Comparison of ENCODE assay signal across 2 cellular contexts in the genomic region with DNA sequence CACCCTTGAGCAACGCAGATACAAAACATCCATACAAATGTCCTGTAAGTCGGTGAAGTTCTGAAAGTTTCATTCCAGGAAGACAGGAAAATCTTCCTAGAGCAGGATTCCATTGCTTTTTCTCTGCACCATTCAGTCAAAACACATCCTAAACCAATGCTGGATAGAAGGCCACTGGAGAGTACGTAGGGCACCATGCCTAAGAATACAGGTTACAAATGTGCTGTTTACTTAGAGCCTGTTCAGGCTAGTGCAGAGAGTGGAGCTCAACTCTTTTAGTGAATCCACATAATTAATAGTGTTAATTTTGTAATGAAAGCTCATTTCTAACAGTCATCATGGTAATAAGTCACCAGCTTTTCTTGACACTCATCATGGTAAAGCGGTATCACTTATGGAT.
TF ChIP-seq lines count a peak whose summit lies in the region.

No MANE protein-coding gene starts in this region.

TF ChIP-seq in GM23338, 12 proteins besides CTCF, POLR2A, EP300 and RAD21 (continues in another document):
- no peak for TF ChIP-seq STAT1 (IDR thresholded peaks at IDR 0.05; ENCODE audit: unreplicated experiment)
- no peak for TF ChIP-seq POLR2AphosphoS5 (IDR thresholded peaks at IDR 0.05; ENCODE audit: low read depth)
- TF ChIP-seq EZH2phosphoT487 (IDR thresholded peaks at IDR 0.05; ENCODE audit: unreplicated experiment) = no peak
- TF ChIP-seq CREB1 (CRISPR knock-in tag; IDR thresholded peaks at IDR 0.05; ENCODE audit: low read depth) = no peak
- TF ChIP-seq JUNB (IDR thresholded peaks at IDR 0.05; ENCODE audit: unreplicated experiment) = no peak
- no peak for TF ChIP-seq REST (IDR thresholded peaks at IDR 0.05; ENCODE audit: unreplicated experiment)
- TF ChIP-seq EZH2 (IDR thresholded peaks at IDR 0.05; ENCODE audit: low read depth, unreplicated experiment) = no peak
- TF ChIP-seq ZNF331 (CRISPR knock-in tag; IDR thresholded peaks at IDR 0.05; ENCODE audit: low read depth) = no peak
- TF ChIP-seq, protein P1, sequence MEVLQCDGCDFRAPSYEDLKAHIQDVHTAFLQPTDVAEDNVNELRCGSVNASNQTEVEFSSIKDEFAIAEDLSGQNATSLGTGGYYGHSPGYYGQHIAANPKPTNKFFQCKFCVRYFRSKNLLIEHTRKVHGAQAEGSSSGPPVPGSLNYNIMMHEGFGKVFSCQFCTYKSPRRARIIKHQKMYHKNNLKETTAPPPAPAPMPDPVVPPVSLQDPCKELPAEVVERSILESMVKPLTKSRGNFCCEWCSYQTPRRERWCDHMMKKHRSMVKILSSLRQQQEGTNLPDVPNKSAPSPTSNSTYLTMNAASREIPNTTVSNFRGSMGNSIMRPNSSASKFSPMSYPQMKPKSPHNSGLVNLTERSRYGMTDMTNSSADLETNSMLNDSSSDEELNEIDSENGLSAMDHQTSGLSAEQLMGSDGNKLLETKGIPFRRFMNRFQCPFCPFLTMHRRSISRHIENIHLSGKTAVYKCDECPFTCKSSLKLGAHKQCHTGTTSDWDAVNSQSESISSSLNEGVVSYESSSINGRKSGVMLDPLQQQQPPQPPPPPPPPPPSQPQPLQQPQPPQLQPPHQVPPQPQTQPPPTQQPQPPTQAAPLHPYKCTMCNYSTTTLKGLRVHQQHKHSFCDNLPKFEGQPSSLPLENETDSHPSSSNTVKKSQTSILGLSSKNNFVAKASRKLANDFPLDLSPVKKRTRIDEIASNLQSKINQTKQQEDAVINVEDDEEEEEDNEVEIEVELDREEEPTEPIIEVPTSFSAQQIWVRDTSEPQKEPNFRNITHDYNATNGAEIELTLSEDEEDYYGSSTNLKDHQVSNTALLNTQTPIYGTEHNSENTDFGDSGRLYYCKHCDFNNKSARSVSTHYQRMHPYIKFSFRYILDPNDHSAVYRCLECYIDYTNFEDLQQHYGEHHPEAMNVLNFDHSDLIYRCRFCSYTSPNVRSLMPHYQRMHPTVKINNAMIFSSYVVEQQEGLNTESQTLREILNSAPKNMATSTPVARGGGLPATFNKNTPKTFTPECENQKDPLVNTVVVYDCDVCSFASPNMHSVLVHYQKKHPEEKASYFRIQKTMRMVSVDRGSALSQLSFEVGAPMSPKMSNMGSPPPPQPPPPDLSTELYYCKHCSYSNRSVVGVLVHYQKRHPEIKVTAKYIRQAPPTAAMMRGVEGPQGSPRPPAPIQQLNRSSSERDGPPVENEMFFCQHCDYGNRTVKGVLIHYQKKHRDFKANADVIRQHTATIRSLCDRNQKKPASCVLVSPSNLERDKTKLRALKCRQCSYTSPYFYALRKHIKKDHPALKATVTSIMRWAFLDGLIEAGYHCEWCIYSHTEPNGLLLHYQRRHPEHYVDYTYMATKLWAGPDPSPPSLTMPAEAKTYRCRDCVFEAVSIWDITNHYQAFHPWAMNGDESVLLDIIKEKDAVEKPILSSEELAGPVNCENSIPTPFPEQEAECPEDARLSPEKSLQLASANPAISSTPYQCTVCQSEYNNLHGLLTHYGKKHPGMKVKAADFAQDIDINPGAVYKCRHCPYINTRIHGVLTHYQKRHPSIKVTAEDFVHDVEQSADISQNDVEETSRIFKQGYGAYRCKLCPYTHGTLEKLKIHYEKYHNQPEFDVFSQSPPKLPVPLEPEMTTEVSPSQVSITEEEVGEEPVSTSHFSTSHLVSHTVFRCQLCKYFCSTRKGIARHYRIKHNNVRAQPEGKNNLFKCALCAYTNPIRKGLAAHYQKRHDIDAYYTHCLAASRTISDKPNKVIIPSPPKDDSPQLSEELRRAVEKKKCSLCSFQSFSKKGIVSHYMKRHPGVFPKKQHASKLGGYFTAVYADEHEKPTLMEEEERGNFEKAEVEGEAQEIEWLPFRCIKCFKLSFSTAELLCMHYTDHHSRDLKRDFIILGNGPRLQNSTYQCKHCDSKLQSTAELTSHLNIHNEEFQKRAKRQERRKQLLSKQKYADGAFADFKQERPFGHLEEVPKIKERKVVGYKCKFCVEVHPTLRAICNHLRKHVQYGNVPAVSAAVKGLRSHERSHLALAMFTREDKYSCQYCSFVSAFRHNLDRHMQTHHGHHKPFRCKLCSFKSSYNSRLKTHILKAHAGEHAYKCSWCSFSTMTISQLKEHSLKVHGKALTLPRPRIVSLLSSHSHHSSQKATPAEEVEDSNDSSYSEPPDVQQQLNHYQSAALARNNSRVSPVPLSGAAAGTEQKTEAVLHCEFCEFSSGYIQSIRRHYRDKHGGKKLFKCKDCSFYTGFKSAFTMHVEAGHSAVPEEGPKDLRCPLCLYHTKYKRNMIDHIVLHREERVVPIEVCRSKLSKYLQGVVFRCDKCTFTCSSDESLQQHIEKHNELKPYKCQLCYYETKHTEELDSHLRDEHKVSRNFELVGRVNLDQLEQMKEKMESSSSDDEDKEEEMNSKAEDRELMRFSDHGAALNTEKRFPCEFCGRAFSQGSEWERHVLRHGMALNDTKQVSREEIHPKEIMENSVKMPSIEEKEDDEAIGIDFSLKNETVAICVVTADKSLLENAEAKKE (CRISPR knock-in tag; IDR thresholded peaks at IDR 0.05) = no peak
- TF ChIP-seq ZNF114 (CRISPR knock-in tag; IDR thresholded peaks at IDR 0.05) = no peak

TF ChIP-seq in H1, 55 proteins besides CTCF, POLR2A, EP300 and RAD21:
- TF ChIP-seq BRCA1 (IDR thresholded peaks at IDR 0.05; ENCODE audit: low read depth, low read length) (no peak), ZNF274 (IDR thresholded peaks at IDR 0.05; ENCODE audit: borderline replicate concordance, extremely low read depth, low read length) (no peak), RBBP5 (IDR thresholded peaks at IDR 0.05; ENCODE audit: borderline replicate concordance, low read depth, low read length) (no peak), JUND (IDR thresholded peaks at IDR 0.05; ENCODE audit: low read length) (no peak), NANOG (IDR thresholded peaks at IDR 0.05; ENCODE audit: insufficient read depth, low read depth, low read length, poor library complexity, severe bottlenecking) (no peak)
